In the genomic region with DNA sequence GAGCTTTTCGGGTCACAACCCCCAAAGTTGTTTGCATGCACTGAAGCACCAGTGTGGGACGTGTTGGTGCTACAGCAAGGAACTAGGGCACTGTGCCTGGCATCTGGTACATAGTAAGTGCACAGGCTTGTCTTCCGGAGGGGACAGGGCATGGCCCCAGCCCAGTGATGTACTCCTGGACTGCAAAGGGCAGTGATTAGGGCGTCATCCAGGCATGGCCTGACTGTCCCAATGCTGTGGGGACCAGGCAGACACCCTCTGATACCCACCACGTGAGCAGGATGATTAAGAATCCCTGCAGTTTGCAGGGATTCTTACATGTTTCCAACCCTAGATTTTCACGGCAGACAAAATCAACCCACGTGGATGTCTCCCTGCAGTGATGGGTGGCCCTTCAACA, we compare ENCODE assay signal across 35 cellular contexts. TPM values are rescaled to one million over a fixed set of nuclear protein-coding genes. Genes with fewer than 3 reads are reported as not detected.
"Had no signal": no experiment of that assay in that cellular context is flagged by ENCODE, and none has a peak within 500 bp of the region (broad histone marks: within the 10 kb centered on the region; RNA-seq: fewer than 3 reads in every experiment).

No MANE protein-coding gene starts in this region.

- H3K4me1 ChIP-seq: esophagus squamous epithelium, gastroesophageal sphincter had no signal

- H3K27ac ChIP-seq: brain microvascular endothelial cell, esophagus squamous epithelium, gastroesophageal sphincter, WERI-Rb-1 had no signal

- H3K4me3 Mint-ChIP-seq: activated B cell treated with CpG ODN at 0.5 μM for 24 hours; activated CD4-positive, alpha-beta memory T cell treated with anti-CD3 and anti-CD28 coated beads, Interleukin-2, amount 10 ng/mL, durations not matched to agents 7 days and 5 days; activated CD4-positive, alpha-beta T cell treated with anti-CD3 and anti-CD28 coated beads, Interleukin-2, amount 10 ng/mL, durations not matched to agents 7 days and 5 days; activated naive CD8-positive, alpha-beta T cell; activated T-helper 1 cell treated with anti-CD3 and anti-CD28 coated beads, Interleukin-12 subunit alpha, Interleukin-12 subunit beta, Interleukin-2, Interleukin-4 antibody, amounts not matched to agents 30 ng/mL and 10 ng/mL and 1 ng/mL, durations not matched to agents 14 hours and 24 hours and 36 hours; effector memory CD8-positive, alpha-beta T cell; T-helper 17 cell; T-helper 2 cell treated with Interferon-gamma antibody and Interleukin-4, amounts not matched to agents 5 μg/mL and 100 μg/mL, for 36 hours had no signal

- H3K27ac Mint-ChIP-seq: activated B cell treated with CpG ODN at 0.5 μM for 24 hours; activated CD4-positive, alpha-beta memory T cell treated with anti-CD3 and anti-CD28 coated beads, Interleukin-2, amount 10 ng/mL, durations not matched to agents 7 days and 5 days; activated CD4-positive, alpha-beta T cell treated with anti-CD3 and anti-CD28 coated beads, Interleukin-2, amount 10 ng/mL, durations not matched to agents 7 days and 5 days; activated naive CD8-positive, alpha-beta T cell; activated T-helper 1 cell treated with anti-CD3 and anti-CD28 coated beads, Interleukin-12 subunit alpha, Interleukin-12 subunit beta, Interleukin-2, Interleukin-4 antibody, amounts not matched to agents 30 ng/mL and 10 ng/mL and 1 ng/mL, durations not matched to agents 14 hours and 24 hours and 36 hours; effector memory CD8-positive, alpha-beta T cell; T-helper 17 cell; T-helper 2 cell treated with Interferon-gamma antibody and Interleukin-4, amounts not matched to agents 5 μg/mL and 100 μg/mL, for 36 hours had no signal

- H3K4me1 Mint-ChIP-seq: activated B cell treated with CpG ODN at 0.5 μM for 24 hours; activated CD4-positive, alpha-beta memory T cell treated with anti-CD3 and anti-CD28 coated beads, Interleukin-2, amount 10 ng/mL, durations not matched to agents 7 days and 5 days; activated CD4-positive, alpha-beta T cell treated with anti-CD3 and anti-CD28 coated beads, Interleukin-2, amount 10 ng/mL, durations not matched to agents 7 days and 5 days; T-helper 17 cell had no signal

- H3K9me3 ChIP-seq: esophagus squamous epithelium, gastroesophageal sphincter had no signal

- H3K27me3 ChIP-seq: brain microvascular endothelial cell had no signal

- H3K36me3 ChIP-seq: brain microvascular endothelial cell, esophagus squamous epithelium, gastroesophageal sphincter, WERI-Rb-1 had no signal

- ATAC-seq: activated CD4-positive, CD25-positive, alpha-beta regulatory T cell treated with anti-CD3 and anti-CD28 coated beads, Interleukin-2, amount 50 U/mL, for 24 hours; effector memory CD8-positive, alpha-beta T cell; gastroesophageal sphincter; T-helper 17 cell had no signal

- H3K9me3 Mint-ChIP-seq: activated B cell treated with CpG ODN at 0.5 μM for 24 hours; activated CD4-positive, alpha-beta memory T cell treated with anti-CD3 and anti-CD28 coated beads, Interleukin-2, amount 10 ng/mL, durations not matched to agents 7 days and 5 days; activated CD4-positive, alpha-beta T cell treated with anti-CD3 and anti-CD28 coated beads, Interleukin-2, amount 10 ng/mL, durations not matched to agents 7 days and 5 days; activated T-helper 1 cell treated with anti-CD3 and anti-CD28 coated beads, Interleukin-12 subunit alpha, Interleukin-12 subunit beta, Interleukin-2, Interleukin-4 antibody, amounts not matched to agents 30 ng/mL and 10 ng/mL and 1 ng/mL, durations not matched to agents 14 hours and 24 hours and 36 hours; effector memory CD8-positive, alpha-beta T cell; T-helper 2 cell treated with Interferon-gamma antibody and Interleukin-4, amounts not matched to agents 5 μg/mL and 100 μg/mL, for 36 hours had no signal

- H3K4me3 ChIP-seq: esophagus squamous epithelium, gastroesophageal sphincter had no signal

- DNase-seq: activated B cell treated with CpG ODN at 0.5 μM for 24 hours; activated CD4-positive, alpha-beta memory T cell treated with anti-CD3 and anti-CD28 coated beads, Interleukin-2, amount 10 ng/mL, durations not matched to agents 7 days and 5 days; activated CD4-positive, alpha-beta T cell treated with anti-CD3 and anti-CD28 coated beads, Interleukin-2, amount 10 ng/mL, durations not matched to agents 7 days and 5 days; activated CD4-positive, alpha-beta T cell treated with anti-CD3 and anti-CD28 coated beads, Interleukin-2, amount 50 U/mL, for 4 hours; activated gamma-delta T cell treated with Interleukin-2 at 50 U/mL for 16 hours; activated naive CD4-positive, alpha-beta T cell treated with anti-CD3 and anti-CD28 coated beads, Interleukin-2, amount 50 U/mL, for 16 hours; activated naive CD4-positive, alpha-beta T cell treated with Interleukin-2 at 50 U/mL for 16 hours; activated T-cell treated with anti-CD3 and anti-CD28 coated beads, Interleukin-2, amount 50 U/mL, for 1 hour; activated T-cell treated with anti-CD3 and anti-CD28 coated beads, Interleukin-2, amount 50 U/mL, for 48 hours; amniotic stem cell; anterior cingulate cortex; brain microvascular endothelial cell; caudate nucleus; cortex of kidney; dermis blood vessel endothelial cell; effector CD4-positive, alpha-beta T cell; effector memory CD8-positive, alpha-beta T cell; erythroblast; esophagus squamous epithelium; foreskin melanocyte; T-helper 1 cell; T-helper 17 cell; T1000; WERI-Rb-1 had no signal

RNA-seq across cellular contexts. Expression of gene RFPL3, which starts 50.0 kb away (rescaled TPM):
- total RNA-seq: activated B cell treated with CpG ODN at 0.5 μM for 24 hours; activated CD4-positive, alpha-beta memory T cell treated with anti-CD3 and anti-CD28 coated beads, Interleukin-2, amount 10 ng/mL, durations not matched to agents 7 days and 5 days; activated CD4-positive, alpha-beta T cell treated with anti-CD3 and anti-CD28 coated beads, Interleukin-2, amount 10 ng/mL, durations not matched to agents 7 days and 5 days; activated T-helper 1 cell treated with anti-CD3 and anti-CD28 coated beads, Interleukin-12 subunit alpha, Interleukin-12 subunit beta, Interleukin-2, Interleukin-4 antibody, amounts not matched to agents 30 ng/mL and 10 ng/mL and 1 ng/mL, durations not matched to agents 14 hours and 24 hours and 36 hours; astrocyte; chondrocyte; dermis blood vessel endothelial cell; esophagus squamous epithelium; fibroblast of lung; fibroblast of villous mesenchyme; gastroesophageal sphincter; glomerular endothelial cell; T-helper 17 cell had no signal
- polyA plus RNA-seq: adipose tissue, fibroblast of lung had no signal

RNA-seq across cellular contexts. Expression of gene SLC5A4, which starts 52.5 kb away (rescaled TPM):
- total RNA-seq: activated B cell treated with CpG ODN at 0.5 μM for 24 hours; activated CD4-positive, alpha-beta memory T cell treated with anti-CD3 and anti-CD28 coated beads, Interleukin-2, amount 10 ng/mL, durations not matched to agents 7 days and 5 days; activated CD4-positive, alpha-beta T cell treated with anti-CD3 and anti-CD28 coated beads, Interleukin-2, amount 10 ng/mL, durations not matched to agents 7 days and 5 days; activated T-helper 1 cell treated with anti-CD3 and anti-CD28 coated beads, Interleukin-12 subunit alpha, Interleukin-12 subunit beta, Interleukin-2, Interleukin-4 antibody, amounts not matched to agents 30 ng/mL and 10 ng/mL and 1 ng/mL, durations not matched to agents 14 hours and 24 hours and 36 hours; chondrocyte; fibroblast of lung; fibroblast of villous mesenchyme; T-helper 17 cell had no signal
